ENCODE assay signal across 8 cellular contexts in genomic region chr13:39039033-39039432, GRCh38. TPM values are rescaled to one million over a fixed set of nuclear protein-coding genes. Genes with fewer than 3 reads are reported as not detected.
DNase-seq lines count a peak whose midpoint lies in the region; ATAC-seq, FAIRE-seq and TF ChIP-seq lines count a peak whose summit lies in the region.

No MANE protein-coding gene starts in this region.

- peak overlapping the region; percentile 81 to 97 for H3K27ac ChIP-seq in A549
- peak overlapping the region; percentile 78 to 88 for H3K27ac ChIP-seq in ascending aorta

- FAIRE-seq in A549 (lab: Jason Lieb, UNC): no peak

- TF ChIP-seq POLR2A in A549 (IDR thresholded peaks at IDR 0.05; ENCODE audit: low read length): no peak

- H3K27me3 ChIP-seq in ascending aorta: no peaks in the 10 kb centered on the region

- DNase-seq in A549 (ENCODE audit: low read depth in 1 of 2, low spot score in 1 of 2) (no peak), HFF-Myc (ENCODE audit: extremely low read depth, low read depth) (no peak), ascending aorta (ENCODE audit: low spot score in 2 of 2) (no peak), lung microvascular endothelial cell (ENCODE audit: low read depth in 2 of 2) (peak; percentile 3 to 21), anterior cingulate cortex (lab: John Stamatoyannopoulos, UW) (no peak)
- DNase-seq in stimulated activated CD4-positive, alpha-beta T cell treated with anti-CD3 and anti-CD28 coated beads, Interleukin-1b, Interleukin-23, amount 100 ng/mL, for 48 hours: no peak

- TF ChIP-seq RAD21 in A549 (conservative IDR thresholded peaks at IDR 0.05 in 1 of 2, IDR thresholded peaks at IDR 0.05 in 1 of 2): no peak

- peak overlapping the region; percentile 75 for H3K4me3 ChIP-seq in A549
- H3K4me3 ChIP-seq in HFF-Myc (replicated peaks; ENCODE audit: low read depth, low read length): peak overlapping the region; percentile 81
- peak overlapping the region; percentile 97 to 100 for H3K4me3 ChIP-seq in ascending aorta

- 23% methylated on average over 7 of the region's 7 CpGs for WGBS in A549 (ENCODE audit: missing lambda C conversion rate)

- POLR2A ChIA-PET in A549 (lab: Yijun Ruan, JAX): no interaction called here

- H3K9me3 ChIP-seq in A549: no peaks in the 10 kb centered on the region
- no peaks in the 10 kb centered on the region for H3K9me3 ChIP-seq in ascending aorta

- H3K4me1 ChIP-seq in A549 (peaks cover 14% of the 10 kb centered on the region; the same call in 2 of the 3 replicates), ascending aorta (peaks cover 0 to 15% of the 10 kb centered on the region in 2 donors)

- TF ChIP-seq CTCF in A549 (IDR thresholded peaks at IDR 0.05) (no peak), HFF-Myc (IDR thresholded peaks at IDR 0.05; ENCODE audit: low read depth, low read length, missing control alignments) (no peak), ascending aorta (IDR thresholded peaks at IDR 0.05) (no peak)

- CTCF ChIA-PET in A549 (lab: Yijun Ruan, JAX): no interaction called here

- ATAC-seq in A549 (no peak), HG03108 (IDR thresholded peaks at IDR 0.05; ENCODE audit: unreplicated experiment) (no peak), HG03196 (IDR thresholded peaks at IDR 0.05; ENCODE audit: unreplicated experiment) (no peak)

- intact Hi-C loops in ascending aorta (cut with DNase I): loop anchor here (2.0 to 10.0 kb wide), 4 partner anchors 376 to 1736 kb away; partner anchors contain the start of gene MRPS31

- TF ChIP-seq EP300 in A549 (IDR thresholded peaks at IDR 0.05): no peak

- H3K4me2 ChIP-seq in A549: peak overlapping the region; percentile 84

- peaks cover 0 to 4% of the 10 kb centered on the region in 2 donors for H3K36me3 ChIP-seq in ascending aorta

TF ChIP-seq in A549, 52 proteins besides CTCF, POLR2A, EP300 and RAD21:
- no peak for TF ChIP-seq HMGXB4 (CRISPR knock-in tag; IDR thresholded peaks at IDR 0.05; ENCODE audit: borderline replicate concordance)
- TF ChIP-seq TP53 (CRISPR knock-in tag; IDR thresholded peaks at IDR 0.05): no peak
- no peak for TF ChIP-seq MAX (IDR thresholded peaks at IDR 0.05)
- no peak for TF ChIP-seq PBX3 (IDR thresholded peaks at IDR 0.05)
- TF ChIP-seq JUN (IDR thresholded peaks at IDR 0.05): no peak
- TF ChIP-seq RARB (CRISPR knock-in tag; IDR thresholded peaks at IDR 0.05): no peak
- TF ChIP-seq FOSB (CRISPR knock-in tag; IDR thresholded peaks at IDR 0.05): no peak
- no peak for TF ChIP-seq PHF8 (IDR thresholded peaks at IDR 0.05; ENCODE audit: borderline replicate concordance, low read depth)
- TF ChIP-seq NPAS2 (CRISPR knock-in tag; IDR thresholded peaks at IDR 0.05; ENCODE audit: borderline replicate concordance): no peak
- no peak for TF ChIP-seq ZSCAN20 (CRISPR knock-in tag; IDR thresholded peaks at IDR 0.05)
- TF ChIP-seq GATA3 (IDR thresholded peaks at IDR 0.05; ENCODE audit: borderline replicate concordance): no peak
- TF ChIP-seq HOXB5 (CRISPR knock-in tag; IDR thresholded peaks at IDR 0.05): no peak
- TF ChIP-seq RCOR1 (IDR thresholded peaks at IDR 0.05; ENCODE audit: low read depth, low read length): no peak
- no peak for TF ChIP-seq ZNF302 (CRISPR knock-in tag; IDR thresholded peaks at IDR 0.05)
- TF ChIP-seq BHLHE40 (IDR thresholded peaks at IDR 0.05; ENCODE audit: low read depth, low read length): no peak
- TF ChIP-seq RFX5 (IDR thresholded peaks at IDR 0.05): no peak
- no peak for TF ChIP-seq ESRRA (IDR thresholded peaks at IDR 0.05; ENCODE audit: borderline replicate concordance, low read length)
TF ChIP-seq in A549: peak in this region for 0.

RNA-seq across cellular contexts. Expression of gene NHLRC3, which starts 0.8 kb away (rescaled TPM):
- polyA plus RNA-seq in A549 (2011; rRNA removed): 9.3 and 13.7 TPM in 2 replicates
- 2.7 and 3.0 TPM in 2 replicates for polyA plus RNA-seq in A549 (2012; cell fraction: cytosol; rRNA removed)
- polyA plus RNA-seq in A549 (2012; cell fraction: nucleus; rRNA removed): 2.6 and 5.4 TPM in 2 replicates
- polyA plus RNA-seq in A549 (2017; fragmentation: RNase III; extraction: RNeasy Plus Mini Kit Qiagen cat#74134 plus additional on column Dnase treatment): 5.9 to 8.2 TPM (median 7.3 TPM) in 3 replicates
- polyA minus RNA-seq in A549 (2011; rRNA and poly(A)+ RNA removed): 6.2 and 7.4 TPM in 2 replicates
- 7.1 TPM for total RNA-seq in ascending aorta
- 5.9 and 10.1 TPM in 2 replicates for total RNA-seq in lung microvascular endothelial cell

RNA-seq across cellular contexts. Expression of gene PROSER1, which starts 1.1 kb away (rescaled TPM):
- polyA plus RNA-seq in A549 (2011; rRNA removed) (19.0 and 24.3 TPM in 2 replicates), A549 (2017; fragmentation: RNase III; extraction: RNeasy Plus Mini Kit Qiagen cat#74134 plus additional on column Dnase treatment) (9.9 to 10.5 TPM (median 10.2 TPM) in 3 replicates)
- 8.4 and 11.6 TPM in 2 replicates for polyA plus RNA-seq in A549 (2012; cell fraction: cytosol; rRNA removed)
- 11.8 and 15.3 TPM in 2 replicates for polyA plus RNA-seq in A549 (2012; cell fraction: nucleus; rRNA removed)
- 10.4 and 13.8 TPM in 2 replicates for polyA minus RNA-seq in A549 (2011; rRNA and poly(A)+ RNA removed)
- total RNA-seq in ascending aorta (60.7 TPM), lung microvascular endothelial cell (5.9 and 11.3 TPM in 2 replicates)

RNA-seq across cellular contexts. Expression of gene STOML3, which starts 48.4 kb away (rescaled TPM):
- not detected in 2 replicates for polyA plus RNA-seq in A549 (2011; rRNA removed)
- polyA plus RNA-seq in A549 (2012; cell fraction: cytosol; rRNA removed): not detected in 2 replicates
- not detected in 2 replicates for polyA plus RNA-seq in A549 (2012; cell fraction: nucleus; rRNA removed)
- not detected in 3 replicates for polyA plus RNA-seq in A549 (2017; fragmentation: RNase III; extraction: RNeasy Plus Mini Kit Qiagen cat#74134 plus additional on column Dnase treatment)
- not detected in 2 replicates for polyA minus RNA-seq in A549 (2011; rRNA and poly(A)+ RNA removed)
- total RNA-seq in ascending aorta: not detected
- total RNA-seq in lung microvascular endothelial cell: not detected in 2 replicates

Comparison
In these comparisons a context has a peak if more than half of its experiments do, and no peak if none do; other contexts are left out.
1. DNase-seq: peak in lung microvascular endothelial cell (2 of 2); none in A549 (0 of 2), HFF-Myc (single experiment), ascending aorta (0 of 2), anterior cingulate cortex (0 of 58) and stimulated activated CD4-positive, alpha-beta T cell treated with anti-CD3 and anti-CD28 coated beads, Interleukin-1b, Interleukin-23, amount 100 ng/mL, for 48 hours (single experiment).
2. Peak in every context shown above with its lines, with median percentiles within 50 percentile points of each other: H3K4me3 ChIP-seq.